10 cellular contexts compared by ENCODE assay signal in genomic region chr6:151068761-151069312, GRCh38.
DNase-seq lines count a peak whose midpoint lies in the region; ATAC-seq and TF ChIP-seq lines count a peak whose summit lies in the region.
"Had no signal": no experiment of that assay in that cellular context is flagged by ENCODE, and none has a peak within 500 bp of the region (broad histone marks: within the 10 kb centered on the region; RNA-seq: fewer than 3 reads in every experiment).

No MANE protein-coding gene starts in this region.

- 73 to 78% methylated on average over 6 of the region's 6 CpGs for WGBS in body of pancreas, 2 donors
- 48% methylated on average over 6 of the region's 6 CpGs for whole genome bisulfite sequencing in liver
- 76 to 86% methylated on average over 6 of the region's 6 CpGs for WGBS in thyroid gland, 2 donors

- TF ChIP-seq RAD21 in liver (IDR thresholded peaks at IDR 0.05) = no peak

- H3K9me3 ChIP-seq in body of pancreas = no peaks in the 10 kb centered on the region
- H3K9me3 ChIP-seq in liver (ENCODE audit: control insufficient read depth in 4 of 4, low read length in 3 of 4) = no peaks in the 10 kb centered on the region
- H3K9me3 ChIP-seq in thyroid gland = no peaks in the 10 kb centered on the region

- peaks cover 24% of the 10 kb centered on the region for H3K36me3 Mint-ChIP-seq in HFFc6 (ENCODE audit: low read depth)

- H3K4me1 ChIP-seq in body of pancreas (peaks cover 13% of the 10 kb centered on the region), liver (ENCODE audit: control insufficient read depth in 4 of 4, insufficient read depth in 4 of 4, low read length in 3 of 4) (peaks cover 1 to 20% (median 8%) of the 10 kb centered on the region in 4 donors), thyroid gland (peaks cover 10 to 21% of the 10 kb centered on the region in 2 donors)

- DNase-seq in HFFc6 (peak; percentile 42), body of pancreas (no peak), thyroid gland (no peak), NCI-H128 (lab: John Stamatoyannopoulos, UW; ENCODE audit: unreplicated experiment) (no peak), amygdala (lab: John Stamatoyannopoulos, UW) (no peak)
- DNase-seq in effector CD8-positive, alpha-beta T cell (lab: John Stamatoyannopoulos, UW) = no peak
- DNase-seq: T-helper 17 cell had no signal

- H3K27me3 Mint-ChIP-seq in HFFc6 (ENCODE audit: insufficient read depth) = no peaks in the 10 kb centered on the region; the same call in 1 of the 2 replicates
- H3K27me3 Mint-ChIP-seq: T-helper 17 cell had no signal

- intact Hi-C loops in body of pancreas (cut with DNase I) = no loop called here
- intact Hi-C loops in thyroid gland (cut with DNase I) = no loop called here

- H3K27me3 ChIP-seq in body of pancreas = no peaks in the 10 kb centered on the region
- H3K27me3 ChIP-seq in liver (ENCODE audit: control insufficient read depth in 4 of 4, insufficient read depth in 4 of 4, low read length in 3 of 4) = no peaks in the 10 kb centered on the region
- H3K27me3 ChIP-seq in thyroid gland = no peaks in the 10 kb centered on the region

- H3K9ac ChIP-seq in liver (ENCODE audit: low read depth in 1 of 2, low read length in 2 of 2) = peak overlapping the region; percentile 7 to 78
- H3K9ac ChIP-seq: KMS-11 had no signal

- H3K4me3 Mint-ChIP-seq in HFFc6 = peak overlapping the region; percentile 81
- H3K4me3 Mint-ChIP-seq: T-helper 17 cell had no signal

- no peak overlapping the region for H3K4me3 ChIP-seq in body of pancreas
- no peak overlapping the region for H3K4me3 ChIP-seq in liver (ENCODE audit: low read depth in 1 of 3, low read length in 3 of 3)
- H3K4me3 ChIP-seq in thyroid gland (replicated peaks in 1 of 3) = no peak overlapping the region

- ATAC-seq in body of pancreas = no peak
- ATAC-seq in activated CD4-positive, CD25-positive, alpha-beta regulatory T cell treated with anti-CD3 and anti-CD28 coated beads, Interleukin-2, amount 50 U/mL, for 24 hours = no peak
- ATAC-seq: T-helper 17 cell had no signal

- H3K27ac Mint-ChIP-seq in HFFc6 = peak overlapping the region; percentile 97
- H3K27ac Mint-ChIP-seq: T-helper 17 cell had no signal

- H3K27ac ChIP-seq in body of pancreas (peak overlapping the region in 3 of 4 donors; percentile 30 to 60 (median 43)), liver (ENCODE audit: low read depth in 1 of 2, low read length in 2 of 2) (peak overlapping the region; percentile 94 to 97), thyroid gland (peak overlapping the region; percentile 40 to 82 (median 59))
- H3K27ac ChIP-seq: KMS-11 had no signal

- TF ChIP-seq POLR2A in body of pancreas (IDR thresholded peaks at IDR 0.05) (no peak), thyroid gland (IDR thresholded peaks at IDR 0.05) (no peak)

- H3K4me1 Mint-ChIP-seq in HFFc6 (ENCODE audit: low read depth) = peaks cover 61% of the 10 kb centered on the region
- H3K4me1 Mint-ChIP-seq: T-helper 17 cell had no signal

- H3K36me3 ChIP-seq in body of pancreas (replicated peaks in 1 of 2; ENCODE audit: insufficient read depth in 1 of 2, low read depth in 2 of 2) (no peaks in the 10 kb centered on the region), liver (ENCODE audit: control insufficient read depth in 4 of 4, insufficient read depth in 3 of 4, low read depth in 1 of 4, low read length in 3 of 4) (no peaks in the 10 kb centered on the region), thyroid gland (no peaks in the 10 kb centered on the region)

- H3K9me3 Mint-ChIP-seq in HFFc6 = no peaks in the 10 kb centered on the region

- TF ChIP-seq CTCF in HFFc6 (IDR thresholded peaks at IDR 0.05) (no peak), body of pancreas (IDR thresholded peaks at IDR 0.05) (no peak), liver (IDR thresholded peaks at IDR 0.05; ENCODE audit: low read depth, low read length, missing input control) (no peak), thyroid gland (IDR thresholded peaks at IDR 0.05) (no peak)

TF ChIP-seq in liver, 16 proteins besides CTCF, POLR2A, EP300 and RAD21:
- TF ChIP-seq ATF3 (IDR thresholded peaks at IDR 0.05) = no peak
- TF ChIP-seq RXRA (IDR thresholded peaks at IDR 0.05) = no peak
- TF ChIP-seq EGR1 (IDR thresholded peaks at IDR 0.05; ENCODE audit: low read depth in 2 of 2) = no peak
- no peak for TF ChIP-seq GABPA (IDR thresholded peaks at IDR 0.05 in 1 of 2, conservative IDR thresholded peaks at IDR 0.05 in 1 of 2)
- no peak for TF ChIP-seq HNF4A (conservative IDR thresholded peaks at IDR 0.05)
- TF ChIP-seq ZBTB33 (IDR thresholded peaks at IDR 0.05) = no peak
- TF ChIP-seq FOXA2 (IDR thresholded peaks at IDR 0.05) = no peak
- TF ChIP-seq NR2F2 (IDR thresholded peaks at IDR 0.05) = no peak
- TF ChIP-seq SP1 (IDR thresholded peaks at IDR 0.05) = no peak
- TF ChIP-seq TAF1 (conservative IDR thresholded peaks at IDR 0.05) = no peak
- no peak for TF ChIP-seq FOXA1 (IDR thresholded peaks at IDR 0.05)
- no peak for TF ChIP-seq HNF4G (IDR thresholded peaks at IDR 0.05)

Comparison
In these comparisons a context has a peak if more than half of its experiments do, and no peak if none do; other contexts are left out.
1. H3K27ac ChIP-seq: peak in every context shown above with its lines; median percentile 96 in liver; 59 in thyroid gland; 43 in body of pancreas.